15 cellular contexts compared by ENCODE assay signal in the genomic region with DNA sequence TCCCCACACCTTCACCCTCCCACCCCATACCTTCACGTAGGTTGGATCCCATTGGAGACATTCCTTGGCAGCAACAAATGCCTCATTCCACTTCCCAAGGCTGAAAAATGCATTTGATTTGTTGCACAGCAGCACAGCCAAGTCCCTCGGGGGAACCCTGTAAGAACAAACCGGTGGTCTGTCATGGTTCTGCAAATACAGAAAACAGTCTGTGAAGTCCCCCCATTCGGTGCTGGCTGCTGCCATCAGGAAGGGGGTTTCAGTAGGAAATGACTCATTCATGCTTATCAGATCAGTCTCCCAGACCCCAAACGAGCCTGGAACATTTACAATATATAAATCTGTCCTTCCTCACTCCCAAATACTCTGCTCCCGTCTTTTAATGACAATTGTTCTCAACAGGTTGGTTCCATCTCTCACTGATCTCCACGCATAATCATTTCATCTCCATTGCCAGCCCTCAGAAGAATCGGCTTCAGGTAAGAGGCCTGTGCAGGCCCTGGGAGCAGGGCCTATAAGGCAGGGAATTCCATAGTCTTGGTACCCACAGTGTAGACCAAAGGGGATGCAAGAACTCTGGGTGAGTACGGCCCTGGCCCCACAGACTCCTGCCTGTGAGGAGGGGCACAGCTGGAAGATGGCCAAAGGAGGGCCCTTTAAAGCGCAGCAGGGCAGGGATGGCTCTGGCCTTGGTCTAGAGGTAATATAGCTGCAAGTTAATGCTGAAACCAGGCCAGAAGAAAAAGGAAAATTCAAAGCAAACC. TPM values are rescaled to one million over a fixed set of nuclear protein-coding genes. Genes with fewer than 3 reads are reported as not detected.
DNase-seq lines count a peak whose midpoint lies in the region; ATAC-seq, FAIRE-seq and TF ChIP-seq lines count a peak whose summit lies in the region.
"Had no signal": no experiment of that assay in that cellular context is flagged by ENCODE, and none has a peak within 500 bp of the region (broad histone marks: within the 10 kb centered on the region; RNA-seq: fewer than 3 reads in every experiment).

No MANE protein-coding gene starts in this region.

- H3K27me3 Mint-ChIP-seq in activated naive CD8-positive, alpha-beta T cell treated with anti-CD3 and anti-CD28 coated beads, Interleukin-2, amount 50 U/mL, for 24 hours = no peaks in the 10 kb centered on the region
- no peaks in the 10 kb centered on the region for H3K27me3 Mint-ChIP-seq in nephron (ENCODE audit: low read depth)
- H3K27me3 Mint-ChIP-seq: activated CD4-positive, alpha-beta T cell treated with anti-CD3 and anti-CD28 coated beads, Interleukin-2, amount 10 ng/mL, durations not matched to agents 24 days and 14 days had no signal

- peaks cover 17 to 52% (median 19%) of the 10 kb centered on the region in 11 experiments for H3K36me3 ChIP-seq in BLaER1 treated with 17β-estradiol and CSF1 and Interleukin-3, amounts not matched to agents 10 nM and 100 nM
- H3K36me3 ChIP-seq in esophagus squamous epithelium = peaks cover 0 to 28% (median 0%) of the 10 kb centered on the region in 3 donors

- peak overlapping the region; percentile 63 for H3K27ac Mint-ChIP-seq in activated naive CD8-positive, alpha-beta T cell treated with anti-CD3 and anti-CD28 coated beads, Interleukin-2, amount 50 U/mL, for 24 hours
- H3K27ac Mint-ChIP-seq in nephron = peak overlapping the region in 2 of 3 experiments; percentile 2 to 41
- H3K27ac Mint-ChIP-seq: activated CD4-positive, alpha-beta T cell treated with anti-CD3 and anti-CD28 coated beads, Interleukin-2, amount 10 ng/mL, durations not matched to agents 24 days and 14 days had no signal

- ATAC-seq in activated naive CD8-positive, alpha-beta T cell treated with anti-CD3 and anti-CD28 coated beads, Interleukin-2, amount 50 U/mL, for 24 hours = peak; percentile 35
- ATAC-seq in GM18519 (IDR thresholded peaks at IDR 0.05; ENCODE audit: low FRiP score, unreplicated experiment) = no peak

- peaks cover 73% of the 10 kb centered on the region for H3K4me1 Mint-ChIP-seq in activated naive CD8-positive, alpha-beta T cell treated with anti-CD3 and anti-CD28 coated beads, Interleukin-2, amount 50 U/mL, for 24 hours
- H3K4me1 Mint-ChIP-seq in nephron = peaks cover 20% of the 10 kb centered on the region

- peak overlapping the region; percentile 9 to 72 (median 62); a peak in 19 of 22 replicates for H3K9ac ChIP-seq in BLaER1 treated with 17β-estradiol and CSF1 and Interleukin-3, amounts not matched to agents 10 nM and 100 nM

- DNase-seq in GM19239 (ENCODE audit: insufficient read length, low spot score) (no peak), esophagus squamous epithelium (lab: John Stamatoyannopoulos, UW) (no peak), frontal cortex (ENCODE audit: low spot score in 2 of 2) (no peak), UCSD-AML1 (lab: John Stamatoyannopoulos, UW; ENCODE audit: unreplicated experiment) (no peak)
- no peak for DNase-seq in activated naive CD8-positive, alpha-beta T cell treated with anti-CD3 and anti-CD28 coated beads, Interleukin-2, amount 50 U/mL, for 24 hours
- DNase-seq: activated CD4-positive, alpha-beta T cell treated with anti-CD3 and anti-CD28 coated beads, Interleukin-2, amount 10 ng/mL, durations not matched to agents 24 days and 14 days; aorta; NCI-H1417 treated with DMSO at 0.1 percent for 48 hours; NCI-H345; Right ventricle myocardium superior; T1000 had no signal

- peak overlapping the region in 5 of 10 experiments; percentile 1 to 40 (median 27); a peak in 9 of 20 replicates for H3K4me3 ChIP-seq in BLaER1 treated with 17β-estradiol and CSF1 and Interleukin-3, amounts not matched to agents 10 nM and 100 nM
- H3K4me3 ChIP-seq in esophagus squamous epithelium = no peak overlapping the region

- H3K9me3 Mint-ChIP-seq in activated naive CD8-positive, alpha-beta T cell treated with anti-CD3 and anti-CD28 coated beads, Interleukin-2, amount 50 U/mL, for 24 hours = no peaks in the 10 kb centered on the region
- H3K9me3 Mint-ChIP-seq in nephron = no peaks in the 10 kb centered on the region
- H3K9me3 Mint-ChIP-seq: activated CD4-positive, alpha-beta T cell treated with anti-CD3 and anti-CD28 coated beads, Interleukin-2, amount 10 ng/mL, durations not matched to agents 24 days and 14 days had no signal

- H3K4me2 ChIP-seq in BLaER1 treated with 17β-estradiol and CSF1 and Interleukin-3, amounts not matched to agents 10 nM and 100 nM = peak overlapping the region; percentile 46 to 94 (median 80)

- peaks cover 12% of the 10 kb centered on the region for H3K36me3 Mint-ChIP-seq in activated naive CD8-positive, alpha-beta T cell treated with anti-CD3 and anti-CD28 coated beads, Interleukin-2, amount 50 U/mL, for 24 hours (ENCODE audit: low read depth)
- peaks cover 22% of the 10 kb centered on the region for H3K36me3 Mint-ChIP-seq in nephron (ENCODE audit: low read depth)

- peak overlapping the region in 10 of 11 experiments; percentile 11 to 99 (median 86); a peak in 18 of 22 replicates for H3K27ac ChIP-seq in BLaER1 treated with 17β-estradiol and CSF1 and Interleukin-3, amounts not matched to agents 10 nM and 100 nM
- no peak overlapping the region for H3K27ac ChIP-seq in esophagus squamous epithelium

- peak; percentile 66 for FAIRE-seq in GM19239 (lab: Jason Lieb, UNC)
- FAIRE-seq in frontal cortex (lab: Jason Lieb, UNC) = no peak
- FAIRE-seq: colon had no signal

- WGBS in esophagus squamous epithelium, 2 donors = 70 to 74% methylated on average over 9 of the region's 10 CpGs

- H3K4me3 Mint-ChIP-seq in activated naive CD8-positive, alpha-beta T cell treated with anti-CD3 and anti-CD28 coated beads, Interleukin-2, amount 50 U/mL, for 24 hours = peak overlapping the region; percentile 32
- no peak overlapping the region for H3K4me3 Mint-ChIP-seq in nephron
- H3K4me3 Mint-ChIP-seq: activated CD4-positive, alpha-beta T cell treated with anti-CD3 and anti-CD28 coated beads, Interleukin-2, amount 10 ng/mL, durations not matched to agents 24 days and 14 days had no signal

- H4K20me1 ChIP-seq in BLaER1 treated with 17β-estradiol and CSF1 and Interleukin-3, amounts not matched to agents 10 nM and 100 nM = no peaks in the 10 kb centered on the region

- intact Hi-C loops in esophagus squamous epithelium (cut with DNase I) = no loop called here

- no peaks in the 10 kb centered on the region for H3K27me3 ChIP-seq in BLaER1 treated with 17β-estradiol and CSF1 and Interleukin-3, amounts not matched to agents 10 nM and 100 nM
- H3K27me3 ChIP-seq in esophagus squamous epithelium = no peaks in the 10 kb centered on the region

- peaks cover 67 to 86% (median 78%) of the 10 kb centered on the region in 10 experiments for H3K4me1 ChIP-seq in BLaER1 treated with 17β-estradiol and CSF1 and Interleukin-3, amounts not matched to agents 10 nM and 100 nM
- H3K4me1 ChIP-seq in esophagus squamous epithelium = peaks cover 0 to 26% (median 12%) of the 10 kb centered on the region in 3 donors

- H3K9me3 ChIP-seq in BLaER1 treated with 17β-estradiol and CSF1 and Interleukin-3, amounts not matched to agents 10 nM and 100 nM (replicated peaks in 1 of 11) = 0 out of 22 replicates have a peak, but pooled peaks cover 0 to 2% (median 0%) of the 10 kb centered on the region in 11 experiments
- no peaks in the 10 kb centered on the region for H3K9me3 ChIP-seq in esophagus squamous epithelium

- TF ChIP-seq CTCF in nephron (IDR thresholded peaks at IDR 0.05; ENCODE audit: unreplicated experiment in 3 of 3) = no peak
- TF ChIP-seq CTCF in esophagus squamous epithelium (IDR thresholded peaks at IDR 0.05) = no peak

- no peak for TF ChIP-seq POLR2A in esophagus squamous epithelium (IDR thresholded peaks at IDR 0.05)

RNA-seq across cellular contexts. Expression of gene TRANK1, which starts 41.6 kb away (rescaled TPM):
- total RNA-seq in esophagus squamous epithelium (1 to 10 TPM; 1.8 to 6.3 (median 3.7) TPM), frontal cortex (9.0 TPM)

Comparison
In these comparisons a context has a peak if more than half of its experiments do, and no peak if none do; other contexts are left out.
1. H3K27ac ChIP-seq: peak in BLaER1 treated with 17β-estradiol and CSF1 and Interleukin-3, amounts not matched to agents 10 nM and 100 nM (10 of 11); none in esophagus squamous epithelium (0 of 4).